In genomic region chr10:117931078-117931477, GRCh38 we compare ENCODE assay signal across 7 cellular contexts.
"Had no signal": no experiment of that assay in that cellular context is flagged by ENCODE, and none has a peak within 500 bp of the region (broad histone marks: within the 10 kb centered on the region; RNA-seq: fewer than 3 reads in every experiment).

No MANE protein-coding gene starts in this region.

- FAIRE-seq: G401.6, GM12878, GM12892, GM18507, GM19239 had no signal

- H3K4me3 ChIP-seq: GM12878 had no signal

- DNase-seq: GDM1, GF-D8 had no signal
